ENCODE assay signal across 1 cellular context in the genomic region with DNA sequence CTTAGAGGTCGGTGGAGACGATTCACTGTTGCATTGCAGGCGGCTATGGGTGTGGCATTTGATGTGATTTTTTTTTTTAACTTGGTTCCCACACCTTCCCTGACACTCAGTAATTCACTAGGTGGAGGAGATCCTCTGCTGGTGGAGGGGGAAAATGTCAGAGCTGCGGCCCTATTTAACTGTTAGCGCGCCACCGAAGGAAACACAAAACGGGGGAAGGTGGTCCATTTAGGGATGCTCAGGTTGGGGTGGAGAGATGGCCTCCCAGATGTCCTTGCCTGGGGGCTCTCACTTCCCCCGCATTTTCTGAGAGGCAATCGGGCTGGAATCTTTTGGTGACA.
TF ChIP-seq lines count a peak whose summit lies in the region.

No MANE protein-coding gene starts in this region.

TF ChIP-seq in HepG2, 621 proteins besides CTCF, POLR2A, EP300 and RAD21:
- TF ChIP-seq LCORL (IDR thresholded peaks at IDR 0.05) (no peak), LCORL (CRISPR knock-in tag; IDR thresholded peaks at IDR 0.05) (no peak), SCMH1 (CRISPR knock-in tag; IDR thresholded peaks at IDR 0.05; ENCODE audit: borderline replicate concordance) (no peak), ZNF652 (CRISPR knock-in tag; IDR thresholded peaks at IDR 0.05; ENCODE audit: borderline replicate concordance, low read depth) (peak; percentile 35; the same call in 1 of the 2 replicates), ZBTB7A (CRISPR knock-in tag; IDR thresholded peaks at IDR 0.05) (no peak), STAG1 (CRISPR knock-in tag; IDR thresholded peaks at IDR 0.05) (0 out of 2 replicates have a peak, but pooled peaks have one; percentile 12), MEF2D (CRISPR knock-in tag; IDR thresholded peaks at IDR 0.05) (no peak), ZIK1 (CRISPR knock-in tag; IDR thresholded peaks at IDR 0.05; ENCODE audit: borderline replicate concordance, low read depth) (no peak)
TF ChIP-seq in HepG2: peak in this region for 2.
